ENCODE assay signal across 16 cellular contexts in genomic region chr1:45038240-45038639, GRCh38. TPM values are rescaled to one million over a fixed set of nuclear protein-coding genes. Genes with fewer than 3 reads are reported as not detected.
DNase-seq lines count a peak whose midpoint lies in the region; ATAC-seq and TF ChIP-seq lines count a peak whose summit lies in the region.
"Had no signal": no experiment of that assay in that cellular context is flagged by ENCODE, and none has a peak within 500 bp of the region (broad histone marks: within the 10 kb centered on the region; RNA-seq: fewer than 3 reads in every experiment).

No MANE protein-coding gene starts in this region.

- POLR2A ChIA-PET in activated CD8-positive, alpha-beta T cell treated with anti-CD3 and anti-CD28 coated beads, Interleukin-2, amount 10 ng/mL, durations not matched to agents 7 days and 5 days (lab: Charles Lee): no interaction called here
- POLR2A ChIA-PET in activated CD8-positive, alpha-beta T cell treated with anti-CD3 and anti-CD28 coated beads for 36 hours (lab: Charles Lee): no interaction called here
- POLR2A ChIA-PET in PC-3 (lab: Charles Lee; ENCODE audit: unreplicated experiment): no interaction called here

- H3K4me1 ChIP-seq in colonic mucosa (peaks cover 6% of the 10 kb centered on the region), PC-3 (ENCODE audit: insufficient read depth, low read length) (no peaks in the 10 kb centered on the region)
- H3K4me1 ChIP-seq: Caco-2 had no signal

- no peaks in the 10 kb centered on the region for H3F3A ChIP-seq in PC-3 (ENCODE audit: low read length, unreplicated experiment)

- H3K9me2 ChIP-seq in PC-3 (replicated peaks; ENCODE audit: low read length): no peaks in the 10 kb centered on the region

- no peak overlapping the region for H2AFZ ChIP-seq in PC-3 (ENCODE audit: low read length)
- H2AFZ ChIP-seq: GM23338 had no signal

- DNase-seq in activated CD8-positive, alpha-beta T cell treated with anti-CD3 and anti-CD28 coated beads, Interleukin-2, amount 10 ng/mL, durations not matched to agents 7 days and 5 days: no peak
- no peak for DNase-seq in activated CD8-positive, alpha-beta T cell treated with anti-CD3 and anti-CD28 coated beads for 36 hours
- peak; percentile 24 for DNase-seq in colonic mucosa
- no peak for DNase-seq in left colon
- no peak for DNase-seq in PC-3
- DNase-seq in HT-29 (ENCODE audit: low spot score): no peak
- no peak for DNase-seq in T-helper 2 cell treated with Interferon-gamma antibody and Interleukin-4, amounts not matched to agents 5 μg/mL and 100 μg/mL, for 36 hours (ENCODE audit: low spot score)
- DNase-seq: AML-193; Caco-2; CD4-positive, alpha-beta T cell; GDM1; H7 had no signal

- no peak for ATAC-seq in activated CD8-positive, alpha-beta T cell treated with anti-CD3 and anti-CD28 coated beads, Interleukin-2, amount 10 ng/mL, durations not matched to agents 7 days and 5 days
- ATAC-seq in activated CD8-positive, alpha-beta T cell treated with anti-CD3 and anti-CD28 coated beads for 36 hours: no peak
- ATAC-seq in left colon (peak; percentile 91), PC-3 (no peak)
- ATAC-seq: GM23338 had no signal

- no peak overlapping the region for H3K9ac ChIP-seq in colonic mucosa (ENCODE audit: low read depth in 2 of 2, low read length in 2 of 2)
- H3K9ac ChIP-seq in PC-3 (ENCODE audit: low read length): no peak overlapping the region

- CTCF ChIA-PET in activated CD8-positive, alpha-beta T cell treated with anti-CD3 and anti-CD28 coated beads, Interleukin-2, amount 10 ng/mL, durations not matched to agents 7 days and 5 days (lab: Charles Lee): no interaction called here
- CTCF ChIA-PET in activated CD8-positive, alpha-beta T cell treated with anti-CD3 and anti-CD28 coated beads for 36 hours (lab: Charles Lee): interaction anchor here (1.2 kb wide), 1 partner anchor 24 kb away, joined by 3 read pairs; no protein-coding TSS in a partner anchor
- CTCF ChIA-PET in PC-3 (lab: Charles Lee): no interaction called here

- no peaks in the 10 kb centered on the region for H4K20me1 ChIP-seq in PC-3 (ENCODE audit: low read length)

- intact Hi-C loops in activated CD8-positive, alpha-beta T cell treated with anti-CD3 and anti-CD28 coated beads for 36 hours (cut with micrococcal nuclease): no loop called here
- intact Hi-C loops in colonic mucosa (cut with DNase I): no loop called here
- intact Hi-C loops in left colon (cut with DNase I, micrococcal nuclease): no loop called here
- intact Hi-C loops in PC-3 (cut with micrococcal nuclease): no loop called here

- peaks cover 8% of the 10 kb centered on the region for H3K4me1 Mint-ChIP-seq in activated CD8-positive, alpha-beta T cell treated with anti-CD3 and anti-CD28 coated beads, Interleukin-2, amount 10 ng/mL, durations not matched to agents 7 days and 5 days (ENCODE audit: low read depth)
- peaks cover 10% of the 10 kb centered on the region for H3K4me1 Mint-ChIP-seq in activated CD8-positive, alpha-beta T cell treated with anti-CD3 and anti-CD28 coated beads for 36 hours (ENCODE audit: low read depth)
- peaks cover 8% of the 10 kb centered on the region for H3K4me1 Mint-ChIP-seq in T-helper 2 cell treated with Interferon-gamma antibody and Interleukin-4, amounts not matched to agents 5 μg/mL and 100 μg/mL, for 36 hours (ENCODE audit: low read depth)

- no peaks in the 10 kb centered on the region for H3K79me2 ChIP-seq in PC-3 (ENCODE audit: low read length)

- H3K27me3 ChIP-seq in colonic mucosa (no peaks in the 10 kb centered on the region), PC-3 (ENCODE audit: low read length) (no peaks in the 10 kb centered on the region)

- H3K27ac ChIP-seq in colonic mucosa (no peak overlapping the region), PC-3 (ENCODE audit: low read length) (no peak overlapping the region)
- H3K27ac ChIP-seq: 22Rv1, A549, C4-2B had no signal

- no peaks in the 10 kb centered on the region for H3K27me3 Mint-ChIP-seq in activated CD8-positive, alpha-beta T cell treated with anti-CD3 and anti-CD28 coated beads, Interleukin-2, amount 10 ng/mL, durations not matched to agents 7 days and 5 days (ENCODE audit: low read depth)
- H3K27me3 Mint-ChIP-seq in activated CD8-positive, alpha-beta T cell treated with anti-CD3 and anti-CD28 coated beads for 36 hours: no peaks in the 10 kb centered on the region
- H3K27me3 Mint-ChIP-seq in T-helper 2 cell treated with Interferon-gamma antibody and Interleukin-4, amounts not matched to agents 5 μg/mL and 100 μg/mL, for 36 hours (ENCODE audit: low read depth): peaks cover 4% of the 10 kb centered on the region
- H3K27me3 Mint-ChIP-seq: CD4-positive, alpha-beta T cell had no signal

- H3K36me3 ChIP-seq in colonic mucosa (no peaks in the 10 kb centered on the region), PC-3 (ENCODE audit: low read depth, low read length) (no peaks in the 10 kb centered on the region)

- H3K36me3 Mint-ChIP-seq in activated CD8-positive, alpha-beta T cell treated with anti-CD3 and anti-CD28 coated beads, Interleukin-2, amount 10 ng/mL, durations not matched to agents 7 days and 5 days (ENCODE audit: low read depth): peaks cover 2% of the 10 kb centered on the region
- H3K36me3 Mint-ChIP-seq in activated CD8-positive, alpha-beta T cell treated with anti-CD3 and anti-CD28 coated beads for 36 hours (ENCODE audit: low read depth): no peaks in the 10 kb centered on the region
- no peaks in the 10 kb centered on the region for H3K36me3 Mint-ChIP-seq in T-helper 2 cell treated with Interferon-gamma antibody and Interleukin-4, amounts not matched to agents 5 μg/mL and 100 μg/mL, for 36 hours (ENCODE audit: low read depth)

- H3K4me3 ChIP-seq in colonic mucosa (no peak overlapping the region), PC-3 (ENCODE audit: low read length) (no peak overlapping the region)
- H3K4me3 ChIP-seq: A549, GM23338 had no signal

- H3K27ac Mint-ChIP-seq in activated CD8-positive, alpha-beta T cell treated with anti-CD3 and anti-CD28 coated beads, Interleukin-2, amount 10 ng/mL, durations not matched to agents 7 days and 5 days: peak overlapping the region; percentile 32
- no peak overlapping the region for H3K27ac Mint-ChIP-seq in activated CD8-positive, alpha-beta T cell treated with anti-CD3 and anti-CD28 coated beads for 36 hours
- H3K27ac Mint-ChIP-seq in T-helper 2 cell treated with Interferon-gamma antibody and Interleukin-4, amounts not matched to agents 5 μg/mL and 100 μg/mL, for 36 hours: no peak overlapping the region
- H3K27ac Mint-ChIP-seq: CD4-positive, alpha-beta T cell; GM23338 had no signal

- BruUV-seq in PC-3 (replicated peaks; lab: Mats Ljungman, UMichigan): no TSS peak

- no peak overlapping the region for H3K4me2 ChIP-seq in PC-3 (ENCODE audit: low read length)
- H3K4me2 ChIP-seq: GM23338 had no signal

- H3K9me3 Mint-ChIP-seq in activated CD8-positive, alpha-beta T cell treated with anti-CD3 and anti-CD28 coated beads, Interleukin-2, amount 10 ng/mL, durations not matched to agents 7 days and 5 days (ENCODE audit: insufficient read depth): no peaks in the 10 kb centered on the region
- H3K9me3 Mint-ChIP-seq in activated CD8-positive, alpha-beta T cell treated with anti-CD3 and anti-CD28 coated beads for 36 hours: no peaks in the 10 kb centered on the region
- H3K9me3 Mint-ChIP-seq in T-helper 2 cell treated with Interferon-gamma antibody and Interleukin-4, amounts not matched to agents 5 μg/mL and 100 μg/mL, for 36 hours: no peaks in the 10 kb centered on the region
- H3K9me3 Mint-ChIP-seq: CD4-positive, alpha-beta T cell; GM23338 had no signal

- no peak overlapping the region for H3K4me3 Mint-ChIP-seq in activated CD8-positive, alpha-beta T cell treated with anti-CD3 and anti-CD28 coated beads, Interleukin-2, amount 10 ng/mL, durations not matched to agents 7 days and 5 days
- H3K4me3 Mint-ChIP-seq in activated CD8-positive, alpha-beta T cell treated with anti-CD3 and anti-CD28 coated beads for 36 hours: no peak overlapping the region
- H3K4me3 Mint-ChIP-seq in T-helper 2 cell treated with Interferon-gamma antibody and Interleukin-4, amounts not matched to agents 5 μg/mL and 100 μg/mL, for 36 hours: no peak overlapping the region
- H3K4me3 Mint-ChIP-seq: CD4-positive, alpha-beta T cell; GM23338 had no signal

- TF ChIP-seq CTCF in activated CD8-positive, alpha-beta T cell treated with anti-CD3 and anti-CD28 coated beads for 36 hours (IDR thresholded peaks at IDR 0.05): no peak
- no peak for TF ChIP-seq CTCF in colonic mucosa (IDR thresholded peaks at IDR 0.05)
- no peak for TF ChIP-seq CTCF in PC-3 (conservative IDR thresholded peaks at IDR 0.05; ENCODE audit: low read depth, low read length)

- H3K9me3 ChIP-seq in colonic mucosa (no peaks in the 10 kb centered on the region), PC-3 (ENCODE audit: low read length) (no peaks in the 10 kb centered on the region)
- H3K9me3 ChIP-seq: A549, Caco-2 had no signal

RNA-seq across cellular contexts. Expression of gene UROD, which starts 26.2 kb away (rescaled TPM):
- total RNA-seq in activated CD8-positive, alpha-beta T cell treated with anti-CD3 and anti-CD28 coated beads, Interleukin-2, amount 10 ng/mL, durations not matched to agents 7 days and 5 days: 10 to 100 TPM; 74.7 to 76.4 TPM
- total RNA-seq in activated CD8-positive, alpha-beta T cell treated with anti-CD3 and anti-CD28 coated beads for 36 hours: 100 to 1,000 TPM; 109 to 113 TPM
- 10 to 100 TPM; 41.7 to 43.5 TPM for total RNA-seq in colonic mucosa
- total RNA-seq in left colon: 10 to 100 TPM; 45.4 to 46.4 TPM
- 167 and 168 TPM in 2 replicates for total RNA-seq in PC-3 (2014; rRNA removed)
- 98.8 and 105 TPM in 2 replicates for total RNA-seq in HT-29 (2014; rRNA removed; shearing (Covaris generic))

RNA-seq across cellular contexts. Expression of gene HECTD3, which starts 27.1 kb away (rescaled TPM):
- total RNA-seq in activated CD8-positive, alpha-beta T cell treated with anti-CD3 and anti-CD28 coated beads, Interleukin-2, amount 10 ng/mL, durations not matched to agents 7 days and 5 days: 10 to 100 TPM; 33.5 to 38.6 TPM
- total RNA-seq in activated CD8-positive, alpha-beta T cell treated with anti-CD3 and anti-CD28 coated beads for 36 hours: 10 to 100 TPM; 16.4 to 16.9 TPM
- 100 to 1,000 TPM in 1 of 2 donors, 10 to 100 TPM in 1; 89.1 to 103 TPM for total RNA-seq in colonic mucosa
- 100 to 1,000 TPM; 112 to 126 TPM for total RNA-seq in left colon
- 25.3 and 32.8 TPM in 2 replicates for total RNA-seq in PC-3 (2014; rRNA removed)
- 23.1 and 23.6 TPM in 2 replicates for total RNA-seq in HT-29 (2014; rRNA removed; shearing (Covaris generic))

RNA-seq across cellular contexts. Expression of gene EIF2B3, which starts 51.8 kb away (rescaled TPM):
- 10 to 100 TPM; 24.6 to 28.8 TPM for total RNA-seq in activated CD8-positive, alpha-beta T cell treated with anti-CD3 and anti-CD28 coated beads, Interleukin-2, amount 10 ng/mL, durations not matched to agents 7 days and 5 days
- total RNA-seq in activated CD8-positive, alpha-beta T cell treated with anti-CD3 and anti-CD28 coated beads for 36 hours: 10 to 100 TPM; 40.5 to 45.3 TPM
- 10 to 100 TPM; 10.9 to 22.7 TPM for total RNA-seq in colonic mucosa
- 10 to 100 TPM; 11.1 to 12.8 TPM for total RNA-seq in left colon
- 37.1 and 38.9 TPM in 2 replicates for total RNA-seq in PC-3 (2014; rRNA removed)
- total RNA-seq in HT-29 (2014; rRNA removed; shearing (Covaris generic)): 13.1 and 14.6 TPM in 2 replicates
